Comparison of ENCODE assay signal across 10 cellular contexts in the genomic region with DNA sequence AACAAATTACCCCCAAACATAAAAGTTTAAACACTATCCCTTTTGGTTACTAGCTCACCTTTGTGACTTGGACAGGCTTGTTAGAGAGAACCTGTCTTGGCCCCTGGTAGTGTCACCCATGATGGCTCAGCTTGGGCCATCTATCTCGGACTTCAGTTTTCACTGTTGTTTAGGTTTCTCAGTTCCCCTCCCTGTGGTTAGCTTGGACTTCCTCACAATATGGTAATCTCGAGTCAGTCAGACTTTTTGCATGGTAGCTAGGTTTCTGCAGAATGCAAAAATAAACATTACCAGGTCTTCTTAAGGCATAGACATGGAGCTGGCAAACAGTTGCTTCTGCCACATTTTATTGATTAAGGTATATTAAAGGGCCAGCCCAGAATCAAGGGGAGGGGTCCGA.
A peak's percentile ranks its signal among the peaks of the same experiment; 100 is the strongest.
DNase-seq lines count a peak whose midpoint lies in the region; ATAC-seq and TF ChIP-seq lines count a peak whose summit lies in the region.
"Had no signal": no experiment of that assay in that cellular context is flagged by ENCODE, and none has a peak within 500 bp of the region (broad histone marks: within the 10 kb centered on the region; RNA-seq: fewer than 3 reads in every experiment).

No MANE protein-coding gene starts in this region.

- no peaks in the 10 kb centered on the region for H3K36me3 Mint-ChIP-seq in activated T-cell treated with anti-CD3 and anti-CD28 coated beads, Interleukin-2, amount 50 U/mL, for 72 hours (ENCODE audit: insufficient read depth in 2 of 2)

- peaks cover 0 to 3% of the 10 kb centered on the region in 2 donors for H3K9me3 Mint-ChIP-seq in activated T-cell treated with anti-CD3 and anti-CD28 coated beads, Interleukin-2, amount 50 U/mL, for 72 hours

- peak overlapping the region; percentile 52 for H3K4me2 ChIP-seq in OCI-LY3 (ENCODE audit: low read length)

- TF ChIP-seq EP300 in stomach (IDR thresholded peaks at IDR 0.05), result no peak

- H3K27ac ChIP-seq in OCI-LY3 (ENCODE audit: low read length) (no peak overlapping the region), spleen (no peak overlapping the region), stomach (no peak overlapping the region)
- H3K27ac ChIP-seq: left ventricle myocardium inferior, vagina had no signal

- no peaks in the 10 kb centered on the region for H4K20me1 ChIP-seq in OCI-LY3 (ENCODE audit: insufficient read depth, low read length)

- intact Hi-C loops in spleen (cut with DNase I; ENCODE audit: low total_unique reads) (no loop called here), stomach (cut with DNase I; ENCODE audit: low total_unique reads) (no loop called here)

- no peak for TF ChIP-seq POLR2A in spleen (IDR thresholded peaks at IDR 0.05)
- TF ChIP-seq POLR2A in stomach (IDR thresholded peaks at IDR 0.05), result no peak

- ATAC-seq in GM18870 (IDR thresholded peaks at IDR 0.05; ENCODE audit: unreplicated experiment) (peak; percentile 100), GM21619 (IDR thresholded peaks at IDR 0.05; ENCODE audit: unreplicated experiment) (peak; percentile 99), HG03139 (IDR thresholded peaks at IDR 0.05; ENCODE audit: unreplicated experiment) (peak; percentile 98)
- no peak for ATAC-seq in activated T-cell treated with anti-CD3 and anti-CD28 coated beads, Interleukin-2, amount 50 U/mL, for 72 hours (replicated peaks in 1 of 2)

- H3K4me1 Mint-ChIP-seq in activated T-cell treated with anti-CD3 and anti-CD28 coated beads, Interleukin-2, amount 50 U/mL, for 72 hours (ENCODE audit: low read depth), result no peaks in the 10 kb centered on the region

- H3K4me3 ChIP-seq in OCI-LY3 (ENCODE audit: low read length) (peak overlapping the region; percentile 18; the same call in 1 of the 2 replicates), spleen (no peak overlapping the region), stomach (no peak overlapping the region)
- H3K4me3 ChIP-seq: left ventricle myocardium inferior, vagina had no signal

- H3K4me1 ChIP-seq in OCI-LY3 (ENCODE audit: low read length) (peaks cover 15% of the 10 kb centered on the region), spleen (no peaks in the 10 kb centered on the region), stomach (no peaks in the 10 kb centered on the region)
- H3K4me1 ChIP-seq: left ventricle myocardium inferior, vagina had no signal

- TF ChIP-seq CTCF in OCI-LY3 (IDR thresholded peaks at IDR 0.05; ENCODE audit: low read depth, low read length) (no peak), spleen (IDR thresholded peaks at IDR 0.05 in 8 of 11, conservative IDR thresholded peaks at IDR 0.05 in 3 of 11) (no peak), stomach (IDR thresholded peaks at IDR 0.05) (no peak)

- H3K36me3 ChIP-seq in OCI-LY3 (replicated peaks; ENCODE audit: low read depth, low read length), result no peaks in the 10 kb centered on the region
- H3K36me3 ChIP-seq in spleen, result no peaks in the 10 kb centered on the region
- no peaks in the 10 kb centered on the region for H3K36me3 ChIP-seq in stomach
- H3K36me3 ChIP-seq: left ventricle myocardium inferior, vagina had no signal

- H2AFZ ChIP-seq in OCI-LY3 (ENCODE audit: low read depth, low read length), result no peak overlapping the region

- no peaks in the 10 kb centered on the region for H3K27me3 Mint-ChIP-seq in activated T-cell treated with anti-CD3 and anti-CD28 coated beads, Interleukin-2, amount 50 U/mL, for 72 hours (ENCODE audit: low read depth)

- no peak overlapping the region for H3K4me3 Mint-ChIP-seq in activated T-cell treated with anti-CD3 and anti-CD28 coated beads, Interleukin-2, amount 50 U/mL, for 72 hours

- no peak overlapping the region for H3K9ac ChIP-seq in OCI-LY3 (ENCODE audit: low read length)

- no peak overlapping the region for H3K27ac Mint-ChIP-seq in activated T-cell treated with anti-CD3 and anti-CD28 coated beads, Interleukin-2, amount 50 U/mL, for 72 hours

- 50 to 56% (median 52%) methylated on average over 3 of the region's 3 CpGs for WGBS in spleen, 5 donors
- WGBS in stomach, 5 donors, result 63 to 73% (median 70%) methylated on average over 3 of the region's 3 CpGs

- H3K27me3 ChIP-seq in OCI-LY3 (ENCODE audit: low read depth, low read length) (no peaks in the 10 kb centered on the region), spleen (replicated peaks in 1 of 7) (no peaks in the 10 kb centered on the region), stomach (no peaks in the 10 kb centered on the region)
- H3K27me3 ChIP-seq: vagina had no signal

- H3K9me3 ChIP-seq in OCI-LY3 (ENCODE audit: insufficient read depth, low read length), result no peaks in the 10 kb centered on the region
- H3K9me3 ChIP-seq in spleen, result no peaks in the 10 kb centered on the region
- no peaks in the 10 kb centered on the region for H3K9me3 ChIP-seq in stomach
- H3K9me3 ChIP-seq: vagina had no signal

- H3K79me2 ChIP-seq in OCI-LY3 (ENCODE audit: low read length), result no peaks in the 10 kb centered on the region

- no peak for DNase-seq in activated CD8-positive, alpha-beta memory T cell treated with anti-CD3 and anti-CD28 coated beads for 24 hours
- DNase-seq in activated T-cell treated with anti-CD3 and anti-CD28 coated beads, Interleukin-2, amount 50 U/mL, for 72 hours, result no peak
- DNase-seq in spleen, result no peak
- no peak for DNase-seq in stomach
- DNase-seq: left ventricle myocardium inferior had no signal

Comparison
In these comparisons a context has a peak if more than half of its experiments do, and no peak if none do; other contexts are left out.
1. ATAC-seq: peak in GM18870 (single experiment), GM21619 (single experiment) and HG03139 (single experiment); none in activated T-cell treated with anti-CD3 and anti-CD28 coated beads, Interleukin-2, amount 50 U/mL, for 72 hours (0 of 2).